1 cellular context compared by ENCODE assay signal in genomic region chr22:50244420-50245213, GRCh38.
TF ChIP-seq lines count a peak whose summit lies in the region.

Gene TUBGCP6 (minus strand): TSS chr22:50245023. CDS start chr22:50244459, 564 bp downstream.

TF ChIP-seq in HepG2, 621 proteins besides CTCF, POLR2A, EP300 and RAD21 (continued from another document and continues in another):
- TF ChIP-seq TFDP1 (CRISPR knock-in tag; IDR thresholded peaks at IDR 0.05; ENCODE audit: borderline replicate concordance): peak; percentile 83
- TF ChIP-seq ZNF280D (CRISPR knock-in tag; IDR thresholded peaks at IDR 0.05): peak; percentile 39; the same call in 1 of the 2 replicates
- TF ChIP-seq ZNF124 (CRISPR knock-in tag; IDR thresholded peaks at IDR 0.05): 0 out of 2 replicates have a peak, but pooled peaks have one; percentile 71
- peak; percentile 92 for TF ChIP-seq ZNF350 (CRISPR knock-in tag; IDR thresholded peaks at IDR 0.05; ENCODE audit: borderline replicate concordance, low read depth)
- TF ChIP-seq ARNT2 (CRISPR knock-in tag; IDR thresholded peaks at IDR 0.05; ENCODE audit: low read depth): peak; percentile 83
- peak; percentile 48; the same call in 1 of the 2 replicates for TF ChIP-seq HNF4A (CRISPR knock-in tag; IDR thresholded peaks at IDR 0.05)
- peak; percentile 73; the same call in 1 of the 2 replicates for TF ChIP-seq BRCA1 (CRISPR knock-in tag; IDR thresholded peaks at IDR 0.05)
- TF ChIP-seq TFDP2 (CRISPR knock-in tag; IDR thresholded peaks at IDR 0.05): peak; percentile 70
- TF ChIP-seq MLXIP (CRISPR knock-in tag; IDR thresholded peaks at IDR 0.05; ENCODE audit: borderline replicate concordance): peak; percentile 59; the same call in 1 of the 2 replicates
- TF ChIP-seq SOX6 (IDR thresholded peaks at IDR 0.05): no peak
- TF ChIP-seq SOX6 (CRISPR knock-in tag; IDR thresholded peaks at IDR 0.05): peak; percentile 75
- TF ChIP-seq RBM22 (optimal IDR thresholded peaks at IDR 0.05; ENCODE audit: low read length): peak; percentile 76
- TF ChIP-seq POGZ (CRISPR knock-in tag; IDR thresholded peaks at IDR 0.05): peak; percentile 77
- TF ChIP-seq MEIS1 (CRISPR knock-in tag; IDR thresholded peaks at IDR 0.05; ENCODE audit: borderline replicate concordance): no peak; the same call in none of the 2 replicates
- no peak for TF ChIP-seq ZFAT (CRISPR knock-in tag; conservative IDR thresholded peaks at IDR 0.05)
- peak; percentile 80 for TF ChIP-seq UBTF (CRISPR knock-in tag; IDR thresholded peaks at IDR 0.05)
- TF ChIP-seq ZNF441 (CRISPR knock-in tag; IDR thresholded peaks at IDR 0.05; ENCODE audit: borderline replicate concordance): peak; percentile 84; the same call in 1 of the 2 replicates
- 0 out of 2 replicates have a peak, but pooled peaks have one; percentile 72 for TF ChIP-seq AKAP8 (CRISPR knock-in tag; IDR thresholded peaks at IDR 0.05)
- peak; percentile 98 for TF ChIP-seq GABPB1 (CRISPR knock-in tag; IDR thresholded peaks at IDR 0.05)
- 0 out of 2 replicates have a peak, but pooled peaks have one; percentile 59 for TF ChIP-seq ZNF839 (CRISPR knock-in tag; IDR thresholded peaks at IDR 0.05; ENCODE audit: borderline replicate concordance)
- no peak for TF ChIP-seq KLF15 (CRISPR knock-in tag; IDR thresholded peaks at IDR 0.05; ENCODE audit: borderline replicate concordance)
- no peak for TF ChIP-seq SNAI1 (CRISPR knock-in tag; IDR thresholded peaks at IDR 0.05; ENCODE audit: borderline replicate concordance)
- TF ChIP-seq PITX1 (CRISPR knock-in tag; IDR thresholded peaks at IDR 0.05): peak; percentile 55; the same call in 1 of the 2 replicates
- TF ChIP-seq HINFP (CRISPR knock-in tag; IDR thresholded peaks at IDR 0.05; ENCODE audit: low read depth): peak; percentile 81; the same call in 1 of the 2 replicates
- peak; percentile 47; the same call in 1 of the 2 replicates for TF ChIP-seq NKX3-1 (CRISPR knock-in tag; IDR thresholded peaks at IDR 0.05)
- no peak for TF ChIP-seq NRL (CRISPR knock-in tag; IDR thresholded peaks at IDR 0.05; ENCODE audit: borderline replicate concordance)
- TF ChIP-seq ZNF747 (CRISPR knock-in tag; IDR thresholded peaks at IDR 0.05; ENCODE audit: borderline replicate concordance): peak; percentile 75; the same call in 1 of the 2 replicates
- no peak for TF ChIP-seq ZMYM2 (CRISPR knock-in tag; IDR thresholded peaks at IDR 0.05)
- peak; percentile 77; the same call in 1 of the 2 replicates for TF ChIP-seq ZNF230 (CRISPR knock-in tag; IDR thresholded peaks at IDR 0.05)
- no peak for TF ChIP-seq ZNF75D (CRISPR knock-in tag; IDR thresholded peaks at IDR 0.05; ENCODE audit: borderline replicate concordance)
- peak; percentile 81; the same call in 1 of the 2 replicates for TF ChIP-seq ZNF510 (CRISPR knock-in tag; IDR thresholded peaks at IDR 0.05; ENCODE audit: low read depth)
- TF ChIP-seq ZNF3 (CRISPR knock-in tag; IDR thresholded peaks at IDR 0.05): no peak
- peak; percentile 78; the same call in 1 of the 2 replicates for TF ChIP-seq ZNF33B (CRISPR knock-in tag; IDR thresholded peaks at IDR 0.05)
- no peak for TF ChIP-seq ZNF430 (CRISPR knock-in tag; IDR thresholded peaks at IDR 0.05)
- TF ChIP-seq ATF4 (CRISPR knock-in tag; IDR thresholded peaks at IDR 0.05): no peak
- peak; percentile 92 for TF ChIP-seq ZNF709 (CRISPR knock-in tag; IDR thresholded peaks at IDR 0.05)
- TF ChIP-seq CHCHD3 (CRISPR knock-in tag; IDR thresholded peaks at IDR 0.05): peak; percentile 62; the same call in 1 of the 2 replicates
- TF ChIP-seq JUN (CRISPR knock-in tag; IDR thresholded peaks at IDR 0.05): peak; percentile 74; the same call in 1 of the 2 replicates
- peak; percentile 73; the same call in 1 of the 2 replicates for TF ChIP-seq ZNF331 (CRISPR knock-in tag; IDR thresholded peaks at IDR 0.05)
- TF ChIP-seq CENPBD1 (CRISPR knock-in tag; IDR thresholded peaks at IDR 0.05; ENCODE audit: borderline replicate concordance, low read depth): no peak
- TF ChIP-seq ATF7 (IDR thresholded peaks at IDR 0.05): no peak
- peak; percentile 56; the same call in 1 of the 2 replicates for TF ChIP-seq ATF7 (CRISPR knock-in tag; IDR thresholded peaks at IDR 0.05)
- TF ChIP-seq GZF1 (CRISPR knock-in tag; IDR thresholded peaks at IDR 0.05): peak; percentile 50; the same call in 1 of the 2 replicates
- TF ChIP-seq SIN3A (IDR thresholded peaks at IDR 0.05; ENCODE audit: borderline replicate concordance, low read depth, low read length): peak; percentile 81
- TF ChIP-seq HOXA3 (CRISPR knock-in tag; IDR thresholded peaks at IDR 0.05): peak; percentile 100
- no peak; the same call in 1 of the 2 replicates for TF ChIP-seq ZNF83 (CRISPR knock-in tag; IDR thresholded peaks at IDR 0.05; ENCODE audit: borderline replicate concordance)
- no peak for TF ChIP-seq RNF219 (CRISPR knock-in tag; IDR thresholded peaks at IDR 0.05)
- TF ChIP-seq CENPX (CRISPR knock-in tag; IDR thresholded peaks at IDR 0.05): no peak
- no peak for TF ChIP-seq ZSCAN5A (CRISPR knock-in tag; IDR thresholded peaks at IDR 0.05; ENCODE audit: borderline replicate concordance)
- peak; percentile 91; the same call in 1 of the 2 replicates for TF ChIP-seq ZNF446 (CRISPR knock-in tag; IDR thresholded peaks at IDR 0.05)
